ENCODE assay signal across 10 cellular contexts in the genomic region with DNA sequence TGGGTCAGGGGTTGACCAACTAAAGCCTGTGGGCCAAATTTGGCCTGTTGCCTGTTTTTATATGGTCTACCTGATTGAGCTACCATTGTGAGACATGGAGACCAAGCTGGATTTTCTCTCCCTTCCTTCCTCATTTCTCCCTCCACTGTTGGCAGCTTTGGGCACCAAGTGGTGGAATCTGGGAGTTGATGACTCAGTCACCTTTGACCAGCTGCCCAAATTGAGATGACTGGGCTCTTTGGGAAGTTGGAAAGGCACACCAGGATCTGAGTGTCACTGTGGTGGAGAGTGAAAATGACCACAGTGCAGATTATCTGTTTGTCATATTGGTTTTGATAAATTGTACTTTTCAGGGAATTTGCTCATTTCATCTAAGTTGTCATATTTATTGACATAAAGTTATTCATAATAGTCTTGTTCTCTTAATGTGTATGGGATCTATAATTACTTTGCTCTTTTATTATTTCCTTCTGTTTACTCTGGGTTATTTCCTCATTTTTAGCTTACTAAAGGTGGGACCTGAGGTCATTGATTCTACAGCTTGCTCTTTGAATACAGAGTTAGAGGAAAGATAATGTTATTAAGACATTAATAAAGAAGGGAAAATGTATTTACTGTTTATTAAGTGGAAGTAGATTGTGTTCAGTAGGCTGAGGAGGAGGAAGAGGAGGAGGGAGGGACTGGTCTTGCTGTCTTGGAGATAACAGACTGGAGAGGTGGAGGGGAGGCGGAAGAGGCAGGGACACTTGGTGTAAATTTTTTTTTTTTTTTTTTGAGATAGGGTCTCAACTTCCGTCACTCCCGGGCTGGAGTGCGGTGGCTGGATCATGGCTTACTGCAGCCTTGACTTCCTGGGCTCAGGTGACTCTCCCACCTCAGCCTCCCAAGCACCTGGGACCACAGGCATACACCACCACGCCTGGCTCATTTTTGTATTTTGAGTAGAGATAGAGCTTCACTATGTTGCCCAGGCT. TPM values are rescaled to one million over a fixed set of nuclear protein-coding genes. Genes with fewer than 3 reads are reported as not detected.
DNase-seq lines count a peak whose midpoint lies in the region; ATAC-seq and TF ChIP-seq lines count a peak whose summit lies in the region.
"Had no signal": no experiment of that assay in that cellular context is flagged by ENCODE, and none has a peak within 500 bp of the region (broad histone marks: within the 10 kb centered on the region; RNA-seq: fewer than 3 reads in every experiment).

No MANE protein-coding gene starts in this region.

- no peaks in the 10 kb centered on the region for H3K27me3 Mint-ChIP-seq in stimulated activated naive CD8-positive, alpha-beta T cell treated with anti-CD3 and anti-CD28 coated beads, Interleukin-15, amount 100 ng/mL, for 72 hours
- H3K27me3 Mint-ChIP-seq in neural progenitor cell (ENCODE audit: insufficient read depth, low read depth): peaks cover 3% of the 10 kb centered on the region

- no peaks in the 10 kb centered on the region for H3K27me3 ChIP-seq in ascending aorta
- no peaks in the 10 kb centered on the region for H3K27me3 ChIP-seq in HAP-1 (ENCODE audit: low read depth)
- no peaks in the 10 kb centered on the region for H3K27me3 ChIP-seq in neural progenitor cell

- no peak for ATAC-seq in stimulated activated naive CD8-positive, alpha-beta T cell treated with anti-CD3 and anti-CD28 coated beads, Interleukin-15, amount 100 ng/mL, for 72 hours
- ATAC-seq in stimulated activated naive CD8-positive, alpha-beta T cell treated with anti-CD3 and anti-CD28 coated beads, Interleukin-15, Interleukin-2, amounts not matched to agents 100 U/mL and 50 U/mL, for 24 hours: no peak
- ATAC-seq in left lobe of liver: peak; percentile 95
- ATAC-seq in GM21526 (IDR thresholded peaks at IDR 0.05; ENCODE audit: low FRiP score, unreplicated experiment): no peak

- no peak overlapping the region for H3K4me3 Mint-ChIP-seq in stimulated activated naive CD8-positive, alpha-beta T cell treated with anti-CD3 and anti-CD28 coated beads, Interleukin-15, amount 100 ng/mL, for 72 hours
- H3K4me3 Mint-ChIP-seq in neural progenitor cell: no peak overlapping the region

- H3K4me2 ChIP-seq in neural progenitor cell: no peak overlapping the region

- intact Hi-C loops in ascending aorta (cut with DNase I): loop anchor here (1.0 kb wide), 1 partner anchor 15 kb away; no protein-coding TSS in a partner anchor

- H4K20me1 ChIP-seq in neural progenitor cell (ENCODE audit: low read depth): peaks cover 77% of the 10 kb centered on the region

- H3K36me3 ChIP-seq in ascending aorta: no peaks in the 10 kb centered on the region
- H3K36me3 ChIP-seq in HAP-1 (replicated peaks): 0 out of 2 replicates have a peak, but pooled peaks cover 3% of the 10 kb centered on the region
- no peaks in the 10 kb centered on the region for H3K36me3 ChIP-seq in neural progenitor cell

- peaks cover 84% of the 10 kb centered on the region for H3K4me1 Mint-ChIP-seq in stimulated activated naive CD8-positive, alpha-beta T cell treated with anti-CD3 and anti-CD28 coated beads, Interleukin-15, amount 100 ng/mL, for 72 hours
- H3K4me1 Mint-ChIP-seq in neural progenitor cell: peaks cover 15% of the 10 kb centered on the region

- H2AFZ ChIP-seq in neural progenitor cell (replicated peaks): no peak overlapping the region

- DNase-seq in stimulated activated naive CD8-positive, alpha-beta T cell treated with anti-CD3 and anti-CD28 coated beads, Interleukin-15, amount 100 ng/mL, for 72 hours: no peak
- DNase-seq in stimulated activated naive CD8-positive, alpha-beta T cell treated with anti-CD3 and anti-CD28 coated beads, Interleukin-15, Interleukin-2, amounts not matched to agents 100 U/mL and 50 U/mL, for 24 hours: no peak
- DNase-seq in ascending aorta (ENCODE audit: low spot score in 2 of 2) (peak; percentile 22 to 82), left lobe of liver (ENCODE audit: low spot score) (peak; percentile 66), HAP-1 (ENCODE audit: low spot score in 2 of 2) (no peak), NCI-H1417 treated with DMSO at 0.1 percent for 48 hours (lab: John Stamatoyannopoulos, UW) (no peak), neural progenitor cell (ENCODE audit: low spot score) (no peak)
- DNase-seq: DMS79 treated with DMSO at 0.1 percent for 48 hours, NCI-H1105 had no signal

- H3K9ac ChIP-seq in neural progenitor cell: no peak overlapping the region

- H3K79me2 ChIP-seq in neural progenitor cell (ENCODE audit: low read depth): peaks cover 100% of the 10 kb centered on the region

- H3F3A ChIP-seq in neural progenitor cell (ENCODE audit: low read depth): peaks cover 5% of the 10 kb centered on the region

- in situ Hi-C loops in HAP-1 (cut with MboI; ENCODE audit: low sequenced_read_pairs): no loop called here

- H3K4me1 ChIP-seq in ascending aorta (peaks cover 0 to 28% of the 10 kb centered on the region in 2 donors), HAP-1 (peaks cover 10% of the 10 kb centered on the region), neural progenitor cell (peaks cover 11% of the 10 kb centered on the region)

- H3K9me3 Mint-ChIP-seq in stimulated activated naive CD8-positive, alpha-beta T cell treated with anti-CD3 and anti-CD28 coated beads, Interleukin-15, amount 100 ng/mL, for 72 hours: no peaks in the 10 kb centered on the region
- H3K9me3 Mint-ChIP-seq in neural progenitor cell: peaks cover 3% of the 10 kb centered on the region

- TF ChIP-seq CTCF in ascending aorta (IDR thresholded peaks at IDR 0.05): no peak
- TF ChIP-seq CTCF in neural progenitor cell (IDR thresholded peaks at IDR 0.05): no peak

- H3K27ac Mint-ChIP-seq in stimulated activated naive CD8-positive, alpha-beta T cell treated with anti-CD3 and anti-CD28 coated beads, Interleukin-15, amount 100 ng/mL, for 72 hours: peak overlapping the region; percentile 6 to 65
- H3K27ac Mint-ChIP-seq in neural progenitor cell: no peak overlapping the region

- H3K9me3 ChIP-seq in ascending aorta (no peaks in the 10 kb centered on the region), HAP-1 (no peaks in the 10 kb centered on the region), neural progenitor cell (ENCODE audit: low read depth) (no peaks in the 10 kb centered on the region)

- peaks cover 32% of the 10 kb centered on the region for H3K36me3 Mint-ChIP-seq in neural progenitor cell

- peak overlapping the region; percentile 45 to 49 for H3K27ac ChIP-seq in ascending aorta
- H3K27ac ChIP-seq in neural progenitor cell: no peak overlapping the region

- H3K4me3 ChIP-seq in ascending aorta (no peak overlapping the region), HAP-1 (no peak overlapping the region), neural progenitor cell (no peak overlapping the region)

RNA-seq across cellular contexts. Expression of a gene that starts 31.8 kb away (rescaled TPM):
- total RNA-seq in ascending aorta (25.5 TPM), left lobe of liver (21.9 TPM), neural progenitor cell (ENCODE audit: low replicate concordance) (84.8 and 96.4 TPM in 2 replicates)

Comparison
In these comparisons a context has a peak if more than half of its experiments do, and no peak if none do; other contexts are left out.
1. DNase-seq: peak in ascending aorta (2 of 2) and left lobe of liver (single experiment); none in stimulated activated naive CD8-positive, alpha-beta T cell treated with anti-CD3 and anti-CD28 coated beads, Interleukin-15, amount 100 ng/mL, for 72 hours (0 of 2), stimulated activated naive CD8-positive, alpha-beta T cell treated with anti-CD3 and anti-CD28 coated beads, Interleukin-15, Interleukin-2, amounts not matched to agents 100 U/mL and 50 U/mL, for 24 hours (single experiment), HAP-1 (0 of 2), NCI-H1417 treated with DMSO at 0.1 percent for 48 hours (single experiment) and neural progenitor cell (single experiment).